ENCODE assay signal across 1 cellular context in the genomic region with DNA sequence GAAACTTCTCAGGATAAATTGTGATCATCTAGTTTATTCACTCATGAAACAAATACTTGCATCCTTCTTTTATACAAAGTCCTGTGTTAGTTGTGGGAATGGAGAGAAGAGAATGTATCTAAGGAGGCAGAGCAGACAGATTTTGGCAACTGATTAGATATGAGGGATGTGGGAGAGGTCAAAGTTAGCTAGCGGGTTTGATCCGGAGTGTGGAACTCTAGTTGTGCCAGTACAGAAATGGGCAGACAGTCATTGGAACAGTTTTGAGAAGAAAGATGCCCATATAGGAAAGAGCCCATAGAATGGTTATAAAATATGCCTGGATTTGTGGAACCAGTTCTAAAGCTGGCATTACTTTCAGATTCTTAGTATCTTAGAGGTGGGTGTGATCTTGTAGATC.
TF ChIP-seq lines count a peak whose summit lies in the region.

No MANE protein-coding gene starts in this region.

TF ChIP-seq in IMR-90, 13 proteins besides CTCF, POLR2A, EP300 and RAD21:
- no peak for TF ChIP-seq RCOR1 (IDR thresholded peaks at IDR 0.05; ENCODE audit: insufficient replicate concordance, low read length)
- no peak for TF ChIP-seq RFX5 (IDR thresholded peaks at IDR 0.05; ENCODE audit: low read depth, low read length)
- no peak for TF ChIP-seq SMC3 (IDR thresholded peaks at IDR 0.05; ENCODE audit: low read depth, low read length)
- TF ChIP-seq CEBPB (IDR thresholded peaks at IDR 0.05; ENCODE audit: low read depth, low read length) = no peak
- TF ChIP-seq BHLHE40 (IDR thresholded peaks at IDR 0.05; ENCODE audit: low read depth, low read length) = no peak
- no peak for TF ChIP-seq FOS (IDR thresholded peaks at IDR 0.05; ENCODE audit: low read depth, low read length)
- no peak for TF ChIP-seq MXI1 (IDR thresholded peaks at IDR 0.05; ENCODE audit: borderline replicate concordance, low read depth, low read length)
- no peak for TF ChIP-seq USF2 (IDR thresholded peaks at IDR 0.05; ENCODE audit: low read depth, low read length)
- TF ChIP-seq CHD1 (IDR thresholded peaks at IDR 0.05; ENCODE audit: low read depth, low read length) = no peak
- TF ChIP-seq ELK1 (IDR thresholded peaks at IDR 0.05; ENCODE audit: borderline replicate concordance, low read depth, low read length) = no peak
- no peak for TF ChIP-seq MAFK (IDR thresholded peaks at IDR 0.05; ENCODE audit: low read depth, low read length)
- TF ChIP-seq MAZ (IDR thresholded peaks at IDR 0.05; ENCODE audit: borderline replicate concordance, low read depth, low read length) = no peak
- TF ChIP-seq NFE2L2 (IDR thresholded peaks at IDR 0.05; ENCODE audit: low read depth, low read length) = no peak
